In genomic region chr21:14244911-14245310, GRCh38 we compare ENCODE assay signal across 24 cellular contexts. TPM values are rescaled to one million over a fixed set of nuclear protein-coding genes. Genes with fewer than 3 reads are reported as not detected.
"Had no signal": no experiment of that assay in that cellular context is flagged by ENCODE, and none has a peak within 500 bp of the region (broad histone marks: within the 10 kb centered on the region; RNA-seq: fewer than 3 reads in every experiment).

No MANE protein-coding gene starts in this region.

- DNase-seq: Karpas-422, KG1, MG63, NCI-H1092 treated with DMSO at 0.1 percent for 48 hours, NCI-H1436, NCI-H187, NCI-H2029, NCI-H2081 treated with DMSO at 0.1 percent for 48 hours, NCI-H2171, NCI-H226, NCI-H446, NCI-H510A, NCI-H524 treated with DMSO at 0.1 percent for 48 hours, NCI-H69, NCI-H774, PC-9, Peyer's patch, SHP77 treated with DMSO at 0.1 percent for 48 hours, SJCRH30 had no signal

- H3K4me1 ChIP-seq: Peyer's patch, SJCRH30 had no signal

- H3K27me3 ChIP-seq: MG63, Peyer's patch, SJCRH30 had no signal

- H3K36me3 ChIP-seq: MG63, Peyer's patch, SJCRH30 had no signal

- H3K27ac ChIP-seq: HL-60, PC-9, Peyer's patch, SJCRH30 had no signal

- FAIRE-seq: HTR-8/SVneo had no signal

- H3K9me3 ChIP-seq: MG63, Peyer's patch, SJCRH30 had no signal

- H3K4me3 ChIP-seq: MG63, PC-9, Peyer's patch, SJCRH30 had no signal

RNA-seq across cellular contexts. Expression of gene RBM11, which starts 29.0 kb away (rescaled TPM):
- total RNA-seq: RPMI7951, SJCRH30 had no signal

RNA-seq across cellular contexts. Expression of gene LIPI, which starts 34.2 kb away (rescaled TPM):
- total RNA-seq: OCI-LY7, PC-9, Peyer's patch, Right ventricle myocardium inferior, RPMI7951, SJCRH30 had no signal
